ENCODE assay signal across 14 cellular contexts in genomic region chr1:203464226-203464625, GRCh38. TPM values are rescaled to one million over a fixed set of nuclear protein-coding genes. Genes with fewer than 3 reads are reported as not detected.
DNase-seq lines count a peak whose midpoint lies in the region; ATAC-seq and TF ChIP-seq lines count a peak whose summit lies in the region.
"Had no signal": no experiment of that assay in that cellular context is flagged by ENCODE, and none has a peak within 500 bp of the region (broad histone marks: within the 10 kb centered on the region; RNA-seq: fewer than 3 reads in every experiment).

No MANE protein-coding gene starts in this region.

- H3K4me3 ChIP-seq in ascending aorta (peak overlapping the region in 1 of 2 donors; percentile 28), left lung (no peak overlapping the region), stomach smooth muscle (ENCODE audit: low read length in 2 of 2) (peak overlapping the region; percentile 33 to 40)
- H3K4me3 ChIP-seq: adrenal gland, psoas muscle had no signal

- TF ChIP-seq CTCF in ascending aorta (IDR thresholded peaks at IDR 0.05) = no peak
- TF ChIP-seq CTCF in left lung (IDR thresholded peaks at IDR 0.05) = no peak

- DNase-seq in NCI-H146 treated with DMSO at 0.1 percent for 48 hours (lab: John Stamatoyannopoulos, UW; ENCODE audit: unreplicated experiment) (peak; percentile 76), ascending aorta (ENCODE audit: low spot score in 2 of 2) (peak in 1 of 2 donors; percentile 84), left lung (no peak), left lobe of liver (ENCODE audit: low spot score) (no peak), NCI-H2196 (lab: John Stamatoyannopoulos, UW; ENCODE audit: unreplicated experiment) (no peak), foreskin melanocyte (no peak)
- no peak for DNase-seq in activated CD4-positive, alpha-beta T cell treated with anti-CD3 and anti-CD28 coated beads, Interleukin-2, amount 10 ng/mL, durations not matched to agents 7 days and 5 days
- DNase-seq: adrenal gland; CD4-positive, alpha-beta T cell; head of caudate nucleus; psoas muscle; SHP77 had no signal

- peak overlapping the region; percentile 90 to 91 for H3K27ac ChIP-seq in ascending aorta
- H3K27ac ChIP-seq in left lung = peak overlapping the region in 1 of 2 donors; percentile 65
- H3K27ac ChIP-seq in stomach smooth muscle (ENCODE audit: low read length) = peak overlapping the region; percentile 88
- H3K27ac ChIP-seq: psoas muscle had no signal

- CTCF ChIA-PET in activated CD4-positive, alpha-beta T cell treated with anti-CD3 and anti-CD28 coated beads, Interleukin-2, amount 10 ng/mL, durations not matched to agents 7 days and 5 days (lab: Charles Lee) = interaction anchor here (1.3 kb wide), 1 partner anchor 193 kb away, joined by 3 read pairs; no protein-coding TSS in a partner anchor

- H3K27me3 ChIP-seq in ascending aorta (no peaks in the 10 kb centered on the region), left lung (peaks cover 0 to 9% of the 10 kb centered on the region in 2 donors), stomach smooth muscle (ENCODE audit: control insufficient read depth in 1 of 2, insufficient read depth in 2 of 2, low read length in 2 of 2) (no peaks in the 10 kb centered on the region)

- H3K9me3 ChIP-seq in ascending aorta (no peaks in the 10 kb centered on the region), left lung (no peaks in the 10 kb centered on the region), stomach smooth muscle (ENCODE audit: control insufficient read depth in 2 of 2, low read length in 2 of 2) (no peaks in the 10 kb centered on the region)
- H3K9me3 ChIP-seq: adrenal gland, psoas muscle had no signal

- H3K4me1 ChIP-seq in ascending aorta (peaks cover 43 to 67% of the 10 kb centered on the region in 2 donors), left lung (peaks cover 6 to 10% of the 10 kb centered on the region in 2 donors), stomach smooth muscle (ENCODE audit: control insufficient read depth, insufficient read depth, low read length) (peaks cover 51% of the 10 kb centered on the region)

- no peak overlapping the region for H3K27ac Mint-ChIP-seq in activated CD4-positive, alpha-beta T cell treated with anti-CD3 and anti-CD28 coated beads, Interleukin-2, amount 10 ng/mL, durations not matched to agents 7 days and 5 days
- H3K27ac Mint-ChIP-seq: CD4-positive, alpha-beta T cell had no signal

- H3K36me3 ChIP-seq in ascending aorta = no peaks in the 10 kb centered on the region
- no peaks in the 10 kb centered on the region for H3K36me3 ChIP-seq in left lung
- H3K36me3 ChIP-seq in stomach smooth muscle (ENCODE audit: control insufficient read depth in 2 of 2, insufficient read depth in 2 of 2, low read length in 2 of 2) = no peaks in the 10 kb centered on the region
- H3K36me3 ChIP-seq: adrenal gland had no signal

- no peak overlapping the region for H3K4me3 Mint-ChIP-seq in activated CD4-positive, alpha-beta T cell treated with anti-CD3 and anti-CD28 coated beads, Interleukin-2, amount 10 ng/mL, durations not matched to agents 7 days and 5 days
- H3K4me3 Mint-ChIP-seq: CD4-positive, alpha-beta T cell had no signal

- POLR2A ChIA-PET in activated CD4-positive, alpha-beta T cell treated with anti-CD3 and anti-CD28 coated beads, Interleukin-2, amount 10 ng/mL, durations not matched to agents 7 days and 5 days (lab: Charles Lee) = no interaction called here

- intact Hi-C loops in ascending aorta (cut with DNase I) = loop anchor here (5.0 kb wide), 1 partner anchor 192 kb away; no protein-coding TSS in a partner anchor
- intact Hi-C loops in left lung (cut with DNase I) = no loop called here

- ATAC-seq in left lung (peak; percentile 5), left lobe of liver (no peak)

- H3K9ac ChIP-seq in stomach smooth muscle (ENCODE audit: low read length in 2 of 2) = peak overlapping the region; percentile 51 to 63

- no peaks in the 10 kb centered on the region for H3K9me3 Mint-ChIP-seq in activated CD4-positive, alpha-beta T cell treated with anti-CD3 and anti-CD28 coated beads, Interleukin-2, amount 10 ng/mL, durations not matched to agents 7 days and 5 days
- H3K9me3 Mint-ChIP-seq: CD4-positive, alpha-beta T cell had no signal

- no peaks in the 10 kb centered on the region for H3K4me1 Mint-ChIP-seq in activated CD4-positive, alpha-beta T cell treated with anti-CD3 and anti-CD28 coated beads, Interleukin-2, amount 10 ng/mL, durations not matched to agents 7 days and 5 days

- peaks cover 14% of the 10 kb centered on the region for H3K27me3 Mint-ChIP-seq in activated CD4-positive, alpha-beta T cell treated with anti-CD3 and anti-CD28 coated beads, Interleukin-2, amount 10 ng/mL, durations not matched to agents 7 days and 5 days

- H3K36me3 Mint-ChIP-seq in activated CD4-positive, alpha-beta T cell treated with anti-CD3 and anti-CD28 coated beads, Interleukin-2, amount 10 ng/mL, durations not matched to agents 7 days and 5 days (ENCODE audit: low read depth) = no peaks in the 10 kb centered on the region

RNA-seq across cellular contexts. Expression of gene PRELP, which starts 11.4 kb away (rescaled TPM):
- total RNA-seq in ascending aorta = 142 TPM
- 10 to 100 TPM; 19.3 to 20.5 TPM for total RNA-seq in left lung
- total RNA-seq in left lobe of liver = 6.4 TPM
- total RNA-seq in activated CD4-positive, alpha-beta T cell treated with anti-CD3 and anti-CD28 coated beads, Interleukin-2, amount 10 ng/mL, durations not matched to agents 7 days and 5 days = not detected
- total RNA-seq: CD4-positive, alpha-beta T cell; lung microvascular endothelial cell had no signal

RNA-seq across cellular contexts. Expression of gene OPTC, which starts 29.7 kb away (rescaled TPM):
- not detected for total RNA-seq in ascending aorta
- total RNA-seq in left lung = not detected
- total RNA-seq in left lobe of liver = not detected
- not detected for total RNA-seq in activated CD4-positive, alpha-beta T cell treated with anti-CD3 and anti-CD28 coated beads, Interleukin-2, amount 10 ng/mL, durations not matched to agents 7 days and 5 days
- total RNA-seq: adrenal gland; CD4-positive, alpha-beta T cell; lung microvascular endothelial cell; psoas muscle had no signal

Comparison
In these comparisons a context has a peak if more than half of its experiments do, and no peak if none do; other contexts are left out.
1. H3K4me3 ChIP-seq: peak in stomach smooth muscle (2 of 2); none in left lung (0 of 2).